In genomic region chr7:152341039-152341913, GRCh38 we compare ENCODE assay signal across 9 cellular contexts.
A peak's percentile ranks its signal among the peaks of the same experiment; 100 is the strongest.
DNase-seq lines count a peak whose midpoint lies in the region; ATAC-seq and TF ChIP-seq lines count a peak whose summit lies in the region.
"Had no signal": no experiment of that assay in that cellular context is flagged by ENCODE, and none has a peak within 500 bp of the region (broad histone marks: within the 10 kb centered on the region; RNA-seq: fewer than 3 reads in every experiment).

No MANE protein-coding gene starts in this region.

- H3K9me3 ChIP-seq in HAP-1 (no peaks in the 10 kb centered on the region), upper lobe of right lung (no peaks in the 10 kb centered on the region)

- peaks cover 39% of the 10 kb centered on the region for H3K36me3 Mint-ChIP-seq in brain

- peak overlapping the region in 2 of 5 experiments; percentile 6 to 82 for H3K27ac Mint-ChIP-seq in brain

- TF ChIP-seq CTCF in brain (conservative IDR thresholded peaks at IDR 0.05) (peak; percentile 36 to 63), kidney epithelial cell (IDR thresholded peaks at IDR 0.05; ENCODE audit: insufficient read depth, low read length, poor library complexity, severe bottlenecking) (peak; percentile 56), upper lobe of right lung (IDR thresholded peaks at IDR 0.05) (peak; percentile 66)

- intact Hi-C loops in upper lobe of right lung (cut with DNase I): no loop called here

- H3K36me3 ChIP-seq in HAP-1 (replicated peaks): no peaks in the 10 kb centered on the region
- no peaks in the 10 kb centered on the region for H3K36me3 ChIP-seq in kidney epithelial cell (ENCODE audit: control insufficient read depth, insufficient read depth, low read length)
- H3K36me3 ChIP-seq in upper lobe of right lung: no peaks in the 10 kb centered on the region

- H3K27me3 Mint-ChIP-seq in brain: no peaks in the 10 kb centered on the region
- H3K27me3 Mint-ChIP-seq: activated naive CD8-positive, alpha-beta T cell had no signal

- H3K27me3 ChIP-seq in HAP-1 (ENCODE audit: low read depth) (no peaks in the 10 kb centered on the region), kidney epithelial cell (ENCODE audit: control insufficient read depth, insufficient read depth, low read length) (no peaks in the 10 kb centered on the region), upper lobe of right lung (no peaks in the 10 kb centered on the region)

- H3K4me1 ChIP-seq in HAP-1: no peaks in the 10 kb centered on the region
- peaks cover 27% of the 10 kb centered on the region for H3K4me1 ChIP-seq in upper lobe of right lung

- in situ Hi-C loops in HAP-1 (cut with MboI; ENCODE audit: low sequenced_read_pairs): no loop called here

- H3K4me3 Mint-ChIP-seq in brain: no peak overlapping the region
- H3K4me3 Mint-ChIP-seq: activated naive CD8-positive, alpha-beta T cell had no signal

- peak; percentile 94 for ATAC-seq in upper lobe of right lung

- H3K4me1 Mint-ChIP-seq in brain: peaks cover 48% of the 10 kb centered on the region

- H3K27ac ChIP-seq in upper lobe of right lung: no peak overlapping the region

- H3K9me3 Mint-ChIP-seq in brain: peaks cover 6 to 14% (median 12%) of the 10 kb centered on the region in 5 experiments

- DNase-seq in NCI-H1417 (lab: John Stamatoyannopoulos, UW) (peak; percentile 7 to 62 (median 20)), NCI-H1417 treated with DMSO at 0.1 percent for 48 hours (lab: John Stamatoyannopoulos, UW) (no peak), HAP-1 (ENCODE audit: low spot score in 2 of 2) (peak; percentile 27 to 34), NCI-H146 (lab: John Stamatoyannopoulos, UW) (peak; percentile 30), kidney epithelial cell (ENCODE audit: low read depth) (no peak), upper lobe of right lung (no peak), middle frontal gyrus (ENCODE audit: extremely low spot score, low spot score) (no peak)

- H3K4me3 ChIP-seq in HAP-1: no peak overlapping the region
- H3K4me3 ChIP-seq in kidney epithelial cell (ENCODE audit: low read depth, low read length): no peak overlapping the region
- no peak overlapping the region for H3K4me3 ChIP-seq in upper lobe of right lung

Comparison
In these comparisons a context has a peak if more than half of its experiments do, and no peak if none do; other contexts are left out.
1. DNase-seq: peak in NCI-H1417 (3 of 3), HAP-1 (2 of 2) and NCI-H146 (single experiment); none in NCI-H1417 treated with DMSO at 0.1 percent for 48 hours (single experiment), kidney epithelial cell (single experiment), upper lobe of right lung (single experiment) and middle frontal gyrus (single experiment).
2. Peak in every context shown above with its lines, with median percentiles within 50 percentile points of each other: CTCF ChIP-seq.